ENCODE assay signal across 16 cellular contexts in the genomic region with DNA sequence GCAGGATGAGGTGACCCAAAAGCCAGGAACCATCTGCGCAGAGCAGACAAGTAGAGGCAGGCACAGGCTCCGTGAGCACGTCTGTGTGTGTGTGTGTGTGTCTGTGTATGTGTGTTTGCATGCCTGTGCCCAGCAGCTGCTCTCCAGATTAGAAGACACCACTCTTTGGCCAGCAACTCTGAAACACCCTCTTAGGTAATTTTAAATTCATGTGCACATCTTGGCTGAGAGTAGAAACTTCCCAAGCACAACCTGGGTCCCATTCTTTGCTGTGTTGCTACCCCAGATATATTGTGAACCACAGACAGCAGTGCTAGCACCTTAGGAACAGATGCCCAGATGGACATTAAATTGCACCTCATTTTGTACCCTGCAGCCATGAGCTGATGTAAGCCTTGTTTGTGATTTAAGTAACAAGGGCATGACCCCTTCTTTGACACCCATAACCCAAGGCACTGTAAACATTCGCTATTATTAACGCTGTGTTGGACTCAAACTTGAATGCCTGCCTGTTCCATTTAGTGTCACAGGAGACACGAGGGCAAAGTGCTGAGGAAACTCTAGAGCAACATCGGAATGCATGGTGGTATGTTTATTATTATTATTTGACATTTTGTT. TPM values are rescaled to one million over a fixed set of nuclear protein-coding genes. Genes with fewer than 3 reads are reported as not detected.
DNase-seq lines count a peak whose midpoint lies in the region; ATAC-seq and TF ChIP-seq lines count a peak whose summit lies in the region.
"Had no signal": no experiment of that assay in that cellular context is flagged by ENCODE, and none has a peak within 500 bp of the region (broad histone marks: within the 10 kb centered on the region; RNA-seq: fewer than 3 reads in every experiment).

A gene (minus strand): TSS at position 89 of the 618 bp plus-strand sequence.

- ATAC-seq in Right ventricle myocardium superior (ENCODE audit: poor library complexity) (peak; percentile 80), aorta (ENCODE audit: low FRiP score) (no peak)
- ATAC-seq: GM23338 had no signal

- H3K9me3 Mint-ChIP-seq in MCF 10A (ENCODE audit: unreplicated experiment), result no peaks in the 10 kb centered on the region
- no peaks in the 10 kb centered on the region for H3K9me3 Mint-ChIP-seq in activated CD4-positive, alpha-beta T cell treated with anti-CD3 and anti-CD28 coated beads, Interleukin-2, amount 10 ng/mL, durations not matched to agents 7 days and 5 days
- H3K9me3 Mint-ChIP-seq: activated naive CD4-positive, alpha-beta T cell treated with anti-CD3 and anti-CD28 coated beads, Interleukin-2, amount 10 ng/mL, durations not matched to agents 7 days and 5 days; dendritic cell treated with granulocyte-macrophage colony-stimulating factor and Interleukin-4, amounts not matched to agents 40 ng/mL and 50 ng/mL, for 4 days; GM23338 had no signal

- TF ChIP-seq POLR2A in breast epithelium (IDR thresholded peaks at IDR 0.05), result no peak

- DNase-seq in breast epithelium (ENCODE audit: low spot score in 2 of 2), result no peak
- no peak for DNase-seq in MCF 10A (ENCODE audit: unreplicated experiment)
- DNase-seq in Right ventricle myocardium superior, result peak; percentile 50
- no peak for DNase-seq in posterior vena cava (ENCODE audit: low spot score)
- no peak for DNase-seq in aorta
- DNase-seq in HK-2 (ENCODE audit: unreplicated experiment), result no peak
- DNase-seq in activated CD4-positive, alpha-beta T cell treated with anti-CD3 and anti-CD28 coated beads, Interleukin-2, amount 10 ng/mL, durations not matched to agents 7 days and 5 days, result no peak
- no peak for DNase-seq in DMS79 treated with DMSO at 0.1 percent for 48 hours (lab: John Stamatoyannopoulos, UW)
- DNase-seq: ACHN; activated CD4-positive, alpha-beta T cell treated with anti-CD3 and anti-CD28 coated beads, Interleukin-2, amount 50 U/mL, for 4 hours; activated naive CD4-positive, alpha-beta T cell treated with anti-CD3 and anti-CD28 coated beads, Interleukin-2, amount 10 ng/mL, durations not matched to agents 7 days and 5 days; EL; NCI-H446; nephron progenitor cell had no signal

- H3K4me1 ChIP-seq in breast epithelium (no peaks in the 10 kb centered on the region), aorta (ENCODE audit: control insufficient read depth in 1 of 2, insufficient read depth in 2 of 2, low read length in 2 of 2) (peaks cover 2 to 9% of the 10 kb centered on the region in 2 donors)

- no TSS peak for BruUV-seq in MCF 10A (replicated peaks; lab: Mats Ljungman, UMichigan)

- CTCF ChIA-PET in MCF 10A (lab: Yijun Ruan, JAX), result interaction anchor here (0.7 kb wide), 1 partner anchor 8 kb away, joined by 3 read pairs; no protein-coding TSS in a partner anchor
- CTCF ChIA-PET in activated CD4-positive, alpha-beta T cell treated with anti-CD3 and anti-CD28 coated beads, Interleukin-2, amount 10 ng/mL, durations not matched to agents 7 days and 5 days (lab: Charles Lee), result interaction anchor here (1.4 to 1.9 kb wide), 2 partner anchors 8 to 12 kb away, joined by 3 to 5 read pairs; no protein-coding TSS in a partner anchor

- no peaks in the 10 kb centered on the region for H3K27me3 Mint-ChIP-seq in MCF 10A (ENCODE audit: insufficient read depth, unreplicated experiment)
- no peaks in the 10 kb centered on the region for H3K27me3 Mint-ChIP-seq in activated CD4-positive, alpha-beta T cell treated with anti-CD3 and anti-CD28 coated beads, Interleukin-2, amount 10 ng/mL, durations not matched to agents 7 days and 5 days
- H3K27me3 Mint-ChIP-seq: activated naive CD4-positive, alpha-beta T cell treated with anti-CD3 and anti-CD28 coated beads, Interleukin-2, amount 10 ng/mL, durations not matched to agents 7 days and 5 days had no signal

- H3K36me3 ChIP-seq in breast epithelium (no peaks in the 10 kb centered on the region), aorta (ENCODE audit: control insufficient read depth in 1 of 2, insufficient read depth in 2 of 2, low read length in 1 of 2) (no peaks in the 10 kb centered on the region)

- intact Hi-C loops in breast epithelium (cut with DNase I; ENCODE audit: low total_unique reads), result loop anchor here (5.0 kb wide), 1 partner anchor 658 kb away; no protein-coding TSS in a partner anchor
- intact Hi-C loops in MCF 10A (cut with micrococcal nuclease), result no loop called here
- intact Hi-C loops in Right ventricle myocardium superior (cut with DNase I), result no loop called here
- intact Hi-C loops in posterior vena cava (cut with DNase I), result no loop called here
- intact Hi-C loops in aorta (cut with DNase I), result no loop called here

- POLR2A ChIA-PET in MCF 10A (lab: Yijun Ruan, JAX), result interaction anchor here (0.7 to 1.4 kb wide), 3 partner anchors 10 to 61 kb away, joined by 3 to 4 read pairs (median 3); no protein-coding TSS in a partner anchor
- POLR2A ChIA-PET in activated CD4-positive, alpha-beta T cell treated with anti-CD3 and anti-CD28 coated beads, Interleukin-2, amount 10 ng/mL, durations not matched to agents 7 days and 5 days (lab: Charles Lee), result no interaction called here

- H3K27me3 ChIP-seq in breast epithelium (no peaks in the 10 kb centered on the region), aorta (ENCODE audit: control insufficient read depth in 1 of 2, insufficient read depth in 2 of 2, low read length in 1 of 2) (no peaks in the 10 kb centered on the region)

- peaks cover 13% of the 10 kb centered on the region for H3K4me1 Mint-ChIP-seq in MCF 10A (ENCODE audit: insufficient read depth, unreplicated experiment)
- H3K4me1 Mint-ChIP-seq in activated CD4-positive, alpha-beta T cell treated with anti-CD3 and anti-CD28 coated beads, Interleukin-2, amount 10 ng/mL, durations not matched to agents 7 days and 5 days, result no peaks in the 10 kb centered on the region
- H3K4me1 Mint-ChIP-seq: GM23338, nephron progenitor cell had no signal

- TF ChIP-seq CTCF in breast epithelium (IDR thresholded peaks at IDR 0.05) (no peak), MCF 10A (IDR thresholded peaks at IDR 0.05; ENCODE audit: unreplicated experiment) (no peak)

- H3K9me3 ChIP-seq in breast epithelium, result no peaks in the 10 kb centered on the region
- no peaks in the 10 kb centered on the region for H3K9me3 ChIP-seq in aorta (ENCODE audit: control insufficient read depth, low read length)

- 73 to 74% methylated on average over 7 of the region's 7 CpGs for WGBS in aorta, 2 donors

- no peak within 1 kb of the TSS for H3K27ac Mint-ChIP-seq in MCF 10A (ENCODE audit: low read depth, unreplicated experiment)
- no peak within 1 kb of the TSS for H3K27ac Mint-ChIP-seq in activated CD4-positive, alpha-beta T cell treated with anti-CD3 and anti-CD28 coated beads, Interleukin-2, amount 10 ng/mL, durations not matched to agents 7 days and 5 days
- H3K27ac Mint-ChIP-seq: activated naive CD4-positive, alpha-beta T cell treated with anti-CD3 and anti-CD28 coated beads, Interleukin-2, amount 10 ng/mL, durations not matched to agents 7 days and 5 days; dendritic cell treated with granulocyte-macrophage colony-stimulating factor and Interleukin-4, amounts not matched to agents 40 ng/mL and 50 ng/mL, for 4 days; GM23338; nephron progenitor cell had no signal

- H3K27ac ChIP-seq in breast epithelium (no peak within 1 kb of the TSS), aorta (ENCODE audit: low read depth in 1 of 2, low read length in 2 of 2) (no peak within 1 kb of the TSS)

- H3K4me3 ChIP-seq in breast epithelium (no peak within 1 kb of the TSS), aorta (ENCODE audit: low read length in 2 of 2) (no peak within 1 kb of the TSS)
- H3K4me3 ChIP-seq: GM23338 had no signal

- no peaks in the 10 kb centered on the region for H3K36me3 Mint-ChIP-seq in MCF 10A (ENCODE audit: insufficient read depth, unreplicated experiment)
- peaks cover 5% of the 10 kb centered on the region for H3K36me3 Mint-ChIP-seq in activated CD4-positive, alpha-beta T cell treated with anti-CD3 and anti-CD28 coated beads, Interleukin-2, amount 10 ng/mL, durations not matched to agents 7 days and 5 days (ENCODE audit: low read depth)

- H3K4me3 Mint-ChIP-seq in MCF 10A (ENCODE audit: unreplicated experiment), result no peak within 1 kb of the TSS
- H3K4me3 Mint-ChIP-seq in activated CD4-positive, alpha-beta T cell treated with anti-CD3 and anti-CD28 coated beads, Interleukin-2, amount 10 ng/mL, durations not matched to agents 7 days and 5 days, result no peak within 1 kb of the TSS
- H3K4me3 Mint-ChIP-seq: activated naive CD4-positive, alpha-beta T cell treated with anti-CD3 and anti-CD28 coated beads, Interleukin-2, amount 10 ng/mL, durations not matched to agents 7 days and 5 days; dendritic cell treated with granulocyte-macrophage colony-stimulating factor and Interleukin-4, amounts not matched to agents 40 ng/mL and 50 ng/mL, for 4 days; GM23338; nephron progenitor cell had no signal

RNA-seq across cellular contexts. Expression of the gene that starts here (rescaled TPM):
- total RNA-seq in breast epithelium, result 10 to 100 TPM; 19.8 to 23.7 (median 23.3) TPM
- 1.3 and 2.4 TPM in 2 replicates for total RNA-seq in MCF 10A (2022)
- 39.3 TPM for total RNA-seq in Right ventricle myocardium superior
- total RNA-seq in posterior vena cava, result 100 to 1,000 TPM; 370 to 630 TPM
- total RNA-seq in aorta, result 100 to 1,000 TPM; 332 to 861 TPM
- polyA plus RNA-seq in aorta, result 100 to 1,000 TPM; 168 to 170 TPM
- under 1 TPM; 0.25 to 0.44 TPM for total RNA-seq in activated CD4-positive, alpha-beta T cell treated with anti-CD3 and anti-CD28 coated beads, Interleukin-2, amount 10 ng/mL, durations not matched to agents 7 days and 5 days
- total RNA-seq: GM23338 had no signal
